Comparison of ENCODE assay signal across 39 cellular contexts in genomic region chr22:20055144-20055543, GRCh38.
"Had no signal": no experiment of that assay in that cellular context is flagged by ENCODE, and none has a peak within 500 bp of the region (broad histone marks: within the 10 kb centered on the region; RNA-seq: fewer than 3 reads in every experiment).

No MANE protein-coding gene starts in this region.

- H3K4me3 ChIP-seq: ascending aorta, cardiac muscle cell had no signal

- H3K27ac Mint-ChIP-seq: activated CD4-positive, alpha-beta memory T cell treated with anti-CD3 and anti-CD28 coated beads, Interleukin-2, amount 10 ng/mL, durations not matched to agents 7 days and 5 days; activated CD4-positive, alpha-beta T cell treated with anti-CD3 and anti-CD28 coated beads for 36 hours; activated CD4-positive, alpha-beta T cell treated with anti-CD3 and anti-CD28 coated beads, Interleukin-2, amount 10 ng/mL, durations not matched to agents 7 days and 5 days; activated CD8-positive, alpha-beta memory T cell treated with anti-CD3 and anti-CD28 coated beads, Interleukin-2, amount 10 ng/mL, durations not matched to agents 7 days and 5 days; activated CD8-positive, alpha-beta T cell treated with anti-CD3 and anti-CD28 coated beads, Interleukin-2, amount 10 ng/mL, durations not matched to agents 7 days and 5 days; activated naive CD4-positive, alpha-beta T cell treated with anti-CD3 and anti-CD28 coated beads, Interleukin-2, amount 10 ng/mL, durations not matched to agents 7 days and 5 days; activated naive CD4-positive, alpha-beta T cell treated with anti-CD3 and anti-CD28 coated beads, Interleukin-2, amount 50 U/mL, for 24 hours; activated naive CD8-positive, alpha-beta T cell; activated naive CD8-positive, alpha-beta T cell treated with anti-CD3 and anti-CD28 coated beads, Interleukin-2, amount 10 ng/mL, durations not matched to agents 7 days and 5 days; activated naive CD8-positive, alpha-beta T cell treated with anti-CD3 and anti-CD28 coated beads, Interleukin-2, amount 50 U/mL, for 24 hours; activated T-cell treated with anti-CD3 and anti-CD28 coated beads, Interleukin-2, amount 50 U/mL, for 24 hours; activated T-helper 2 cell treated with anti-CD3 and anti-CD28 coated beads, Interferon-gamma antibody, Interleukin-2, Interleukin-4, amounts not matched to agents 10 μg/mL and 5 μg/mL and 100 μg/mL, durations not matched to agents 14 hours and 24 hours and 36 hours; T-helper 1 cell treated with Interleukin-12 subunit alpha and Interleukin-12 subunit beta and Interleukin-4 antibody, amounts not matched to agents 30 μg/mL and 1 μg/mL, for 36 hours; T-helper 2 cell treated with Interferon-gamma antibody and Interleukin-4, amounts not matched to agents 5 μg/mL and 100 μg/mL, for 36 hours; WTC11 had no signal

- H3K4me3 Mint-ChIP-seq: activated CD4-positive, alpha-beta memory T cell treated with anti-CD3 and anti-CD28 coated beads, Interleukin-2, amount 10 ng/mL, durations not matched to agents 7 days and 5 days; activated CD4-positive, alpha-beta T cell treated with anti-CD3 and anti-CD28 coated beads for 36 hours; activated CD4-positive, alpha-beta T cell treated with anti-CD3 and anti-CD28 coated beads, Interleukin-2, amount 10 ng/mL, durations not matched to agents 7 days and 5 days; activated CD8-positive, alpha-beta memory T cell treated with anti-CD3 and anti-CD28 coated beads, Interleukin-2, amount 10 ng/mL, durations not matched to agents 7 days and 5 days; activated CD8-positive, alpha-beta T cell treated with anti-CD3 and anti-CD28 coated beads, Interleukin-2, amount 10 ng/mL, durations not matched to agents 7 days and 5 days; activated naive CD4-positive, alpha-beta T cell treated with anti-CD3 and anti-CD28 coated beads, Interleukin-2, amount 10 ng/mL, durations not matched to agents 7 days and 5 days; activated naive CD4-positive, alpha-beta T cell treated with anti-CD3 and anti-CD28 coated beads, Interleukin-2, amount 50 U/mL, for 24 hours; activated naive CD8-positive, alpha-beta T cell; activated naive CD8-positive, alpha-beta T cell treated with anti-CD3 and anti-CD28 coated beads, Interleukin-2, amount 10 ng/mL, durations not matched to agents 7 days and 5 days; activated naive CD8-positive, alpha-beta T cell treated with anti-CD3 and anti-CD28 coated beads, Interleukin-2, amount 50 U/mL, for 24 hours; activated T-cell treated with anti-CD3 and anti-CD28 coated beads, Interleukin-2, amount 50 U/mL, for 24 hours; brain; central memory CD8-positive, alpha-beta T cell; T-helper 1 cell treated with Interleukin-12 subunit alpha and Interleukin-12 subunit beta and Interleukin-4 antibody, amounts not matched to agents 30 μg/mL and 1 μg/mL, for 36 hours; T-helper 2 cell treated with Interferon-gamma antibody and Interleukin-4, amounts not matched to agents 5 μg/mL and 100 μg/mL, for 36 hours; WTC11 had no signal

- H3K27ac ChIP-seq: ascending aorta, cardiac muscle cell, WERI-Rb-1 had no signal

- FAIRE-seq: bronchial epithelial cell had no signal

- ATAC-seq: activated CD4-positive, alpha-beta T cell treated with anti-CD3 and anti-CD28 coated beads for 36 hours; activated CD4-positive, CD25-positive, alpha-beta regulatory T cell treated with anti-CD3 and anti-CD28 coated beads, Interleukin-2, amount 50 U/mL, for 24 hours; activated CD8-positive, alpha-beta memory T cell treated with anti-CD3 and anti-CD28 coated beads, Interleukin-2, amount 10 ng/mL, durations not matched to agents 7 days and 5 days; activated CD8-positive, alpha-beta T cell treated with anti-CD3 and anti-CD28 coated beads, Interleukin-2, amount 10 ng/mL, durations not matched to agents 7 days and 5 days; activated naive CD8-positive, alpha-beta T cell treated with anti-CD3 and anti-CD28 coated beads, Interleukin-2, amount 50 U/mL, for 24 hours; WTC11 had no signal

- H3K9me3 Mint-ChIP-seq: activated CD4-positive, alpha-beta memory T cell treated with anti-CD3 and anti-CD28 coated beads, Interleukin-2, amount 10 ng/mL, durations not matched to agents 7 days and 5 days; activated CD4-positive, alpha-beta T cell treated with anti-CD3 and anti-CD28 coated beads, Interleukin-2, amount 10 ng/mL, durations not matched to agents 7 days and 5 days; activated naive CD4-positive, alpha-beta T cell treated with anti-CD3 and anti-CD28 coated beads, Interleukin-2, amount 10 ng/mL, durations not matched to agents 7 days and 5 days; activated naive CD4-positive, alpha-beta T cell treated with anti-CD3 and anti-CD28 coated beads, Interleukin-2, amount 50 U/mL, for 24 hours; activated naive CD8-positive, alpha-beta T cell treated with anti-CD3 and anti-CD28 coated beads, Interleukin-2, amount 10 ng/mL, durations not matched to agents 7 days and 5 days; activated naive CD8-positive, alpha-beta T cell treated with anti-CD3 and anti-CD28 coated beads, Interleukin-2, amount 50 U/mL, for 24 hours; activated T-cell treated with anti-CD3 and anti-CD28 coated beads, Interleukin-2, amount 50 U/mL, for 24 hours; activated T-helper 2 cell treated with anti-CD3 and anti-CD28 coated beads, Interferon-gamma antibody, Interleukin-2, Interleukin-4, amounts not matched to agents 10 μg/mL and 5 μg/mL and 100 μg/mL, durations not matched to agents 14 hours and 24 hours and 36 hours; brain; central memory CD8-positive, alpha-beta T cell; T-helper 1 cell treated with Interleukin-12 subunit alpha and Interleukin-12 subunit beta and Interleukin-4 antibody, amounts not matched to agents 30 μg/mL and 1 μg/mL, for 36 hours; T-helper 2 cell treated with Interferon-gamma antibody and Interleukin-4, amounts not matched to agents 5 μg/mL and 100 μg/mL, for 36 hours; WTC11 had no signal

- H3K9me3 ChIP-seq: ascending aorta had no signal

- H3K36me3 Mint-ChIP-seq: activated naive CD8-positive, alpha-beta T cell had no signal

- H3K4me1 ChIP-seq: ascending aorta had no signal

- H3K4me1 Mint-ChIP-seq: activated CD4-positive, alpha-beta T cell treated with anti-CD3 and anti-CD28 coated beads for 36 hours; WTC11 had no signal

- H3K27me3 ChIP-seq: ascending aorta, cardiac muscle cell had no signal

- DNase-seq: activated CD4-positive, alpha-beta memory T cell treated with anti-CD3 and anti-CD28 coated beads, Interleukin-2, amount 10 ng/mL, durations not matched to agents 7 days and 5 days; activated CD4-positive, alpha-beta T cell treated with anti-CD3 and anti-CD28 coated beads for 1 hour; activated CD4-positive, alpha-beta T cell treated with anti-CD3 and anti-CD28 coated beads for 36 hours; activated CD4-positive, alpha-beta T cell treated with anti-CD3 and anti-CD28 coated beads for 48 hours; activated CD4-positive, alpha-beta T cell treated with anti-CD3 and anti-CD28 coated beads, Interleukin-2, amount 10 ng/mL, durations not matched to agents 7 days and 5 days; activated CD4-positive, alpha-beta T cell treated with anti-CD3 and anti-CD28 coated beads, Interleukin-2, amount 50 U/mL, for 48 hours; activated CD4-positive, CD25-positive, alpha-beta regulatory T cell; activated CD8-positive, alpha-beta memory T cell treated with anti-CD3 and anti-CD28 coated beads for 24 hours; activated CD8-positive, alpha-beta memory T cell treated with anti-CD3 and anti-CD28 coated beads, Interleukin-2, amount 10 ng/mL, durations not matched to agents 7 days and 5 days; activated CD8-positive, alpha-beta memory T cell treated with anti-CD3 and anti-CD28 coated beads, Interleukin-2, amount 50 U/mL, for 48 hours; activated CD8-positive, alpha-beta T cell treated with anti-CD3 and anti-CD28 coated beads, Interleukin-2, amount 10 ng/mL, durations not matched to agents 7 days and 5 days; activated effector memory CD4-positive, alpha-beta T cell treated with Interleukin-2 at 50 U/mL for 16 hours; activated gamma-delta T cell; activated naive CD4-positive, alpha-beta T cell treated with anti-CD3 and anti-CD28 coated beads, Interleukin-2, amount 10 ng/mL, durations not matched to agents 7 days and 5 days; activated naive CD4-positive, alpha-beta T cell treated with Interleukin-2 at 50 U/mL for 16 hours; activated naive CD8-positive, alpha-beta T cell treated with anti-CD3 and anti-CD28 coated beads, Interleukin-2, amount 10 ng/mL, durations not matched to agents 7 days and 5 days; activated naive CD8-positive, alpha-beta T cell treated with anti-CD3 and anti-CD28 coated beads, Interleukin-2, amount 50 U/mL, for 24 hours; activated T-cell treated with anti-CD3 and anti-CD28 coated beads, Interleukin-2, amount 50 U/mL, for 24 hours; activated T-cell treated with anti-CD3 and anti-CD28 coated beads, Interleukin-2, amount 50 U/mL, for 48 hours; amygdala; anterior cingulate cortex; caudate nucleus; cerebellar nuclear complex; T-helper 1 cell; T-helper 2 cell; T-helper 9 cell; WERI-Rb-1 had no signal

- H3K36me3 ChIP-seq: cardiac muscle cell, WERI-Rb-1 had no signal
